Comparison of ENCODE assay signal across 32 cellular contexts in genomic region chr2:79103199-79103598, GRCh38. TPM values are rescaled to one million over a fixed set of nuclear protein-coding genes. Genes with fewer than 3 reads are reported as not detected.
"Had no signal": no experiment of that assay in that cellular context is flagged by ENCODE, and none has a peak within 500 bp of the region (broad histone marks: within the 10 kb centered on the region; RNA-seq: fewer than 3 reads in every experiment).

No MANE protein-coding gene starts in this region.

- DNase-seq: activated B cell treated with CpG ODN at 0.5 μM for 24 hours; activated CD4-positive, alpha-beta memory T cell treated with anti-CD3 and anti-CD28 coated beads for 36 hours; activated CD4-positive, alpha-beta T cell treated with anti-CD3 and anti-CD28 coated beads for 4 hours; activated CD4-positive, alpha-beta T cell treated with anti-CD3 and anti-CD28 coated beads, Interleukin-2, amount 10 ng/mL, durations not matched to agents 24 days and 14 days; activated CD4-positive, alpha-beta T cell treated with anti-CD3 and anti-CD28 coated beads, Interleukin-2, amount 50 U/mL, for 1 hour; activated CD4-positive, alpha-beta T cell treated with anti-CD3 and anti-CD28 coated beads, Interleukin-2, amount 50 U/mL, for 4 hours; activated CD4-positive, CD25-positive, alpha-beta regulatory T cell treated with anti-CD3 and anti-CD28 coated beads, Interleukin-2, amount 50 U/mL, for 72 hours; activated CD8-positive, alpha-beta memory T cell treated with anti-CD3 and anti-CD28 coated beads, Interleukin-2, amount 50 U/mL, for 48 hours; activated CD8-positive, alpha-beta T cell treated with anti-CD3 and anti-CD28 coated beads for 36 hours; activated effector memory CD4-positive, alpha-beta T cell treated with Interleukin-2 at 50 U/mL for 16 hours; activated gamma-delta T cell; activated naive CD4-positive, alpha-beta T cell treated with anti-CD3 and anti-CD28 coated beads, Interleukin-2, amount 10 ng/mL, durations not matched to agents 7 days and 5 days; activated naive CD4-positive, alpha-beta T cell treated with Interleukin-2 at 50 U/mL for 16 hours; activated naive CD8-positive, alpha-beta T cell treated with anti-CD3 and anti-CD28 coated beads, Interleukin-2, amount 10 ng/mL, durations not matched to agents 7 days and 5 days; activated naive CD8-positive, alpha-beta T cell treated with anti-CD3 and anti-CD28 coated beads, Interleukin-2, amount 50 U/mL, for 24 hours; activated T-cell treated with anti-CD3 and anti-CD28 coated beads, Interleukin-2, amount 50 U/mL, for 24 hours; activated T-cell treated with anti-CD3 and anti-CD28 coated beads, Interleukin-2, amount 50 U/mL, for 48 hours; amygdala; anterior cingulate cortex; brain microvascular endothelial cell; central memory CD4-positive, alpha-beta T cell; T-helper 1 cell; T-helper 2 cell; T-helper 9 cell had no signal

- H3K27ac ChIP-seq: ascending aorta, brain microvascular endothelial cell, breast epithelium, VCaP had no signal

- H3K9me3 ChIP-seq: breast epithelium had no signal

- H3K4me3 ChIP-seq: ascending aorta, breast epithelium had no signal

- H3K4me1 ChIP-seq: ascending aorta, breast epithelium had no signal

- FAIRE-seq: TTC549 had no signal

- H3K27me3 ChIP-seq: ascending aorta, brain microvascular endothelial cell, breast epithelium had no signal

- ATAC-seq: activated CD8-positive, alpha-beta T cell treated with anti-CD3 and anti-CD28 coated beads for 36 hours; activated naive CD8-positive, alpha-beta T cell treated with anti-CD3 and anti-CD28 coated beads, Interleukin-2, amount 50 U/mL, for 24 hours had no signal

- H3K36me3 ChIP-seq: ascending aorta, brain microvascular endothelial cell, breast epithelium had no signal

RNA-seq across cellular contexts. Expression of gene REG1B, which starts 15.4 kb away (rescaled TPM):
- total RNA-seq: activated B cell treated with CpG ODN at 0.5 μM for 24 hours; activated CD4-positive, alpha-beta memory T cell treated with anti-CD3 and anti-CD28 coated beads for 36 hours; activated CD4-positive, alpha-beta T cell treated with anti-CD3 and anti-CD28 coated beads, Interleukin-2, amount 10 ng/mL, durations not matched to agents 24 days and 14 days; activated CD8-positive, alpha-beta memory T cell treated with anti-CD3 and anti-CD28 coated beads for 36 hours; activated CD8-positive, alpha-beta T cell treated with anti-CD3 and anti-CD28 coated beads for 36 hours; activated naive CD8-positive, alpha-beta T cell treated with anti-CD3 and anti-CD28 coated beads, Interleukin-2, amount 10 ng/mL, durations not matched to agents 7 days and 5 days; activated T-helper 2 cell treated with anti-CD3 and anti-CD28 coated beads, Interferon-gamma antibody, Interleukin-2, Interleukin-4, amounts not matched to agents 10 μg/mL and 5 μg/mL and 100 μg/mL, durations not matched to agents 14 hours and 24 hours and 36 hours; ascending aorta; breast epithelium; cardiac septum; cerebellum had no signal

RNA-seq across cellular contexts. Expression of gene REG1A, which starts 17.1 kb away (rescaled TPM):
- total RNA-seq: activated B cell treated with CpG ODN at 0.5 μM for 24 hours; activated CD4-positive, alpha-beta memory T cell treated with anti-CD3 and anti-CD28 coated beads for 36 hours; activated CD4-positive, alpha-beta T cell treated with anti-CD3 and anti-CD28 coated beads, Interleukin-2, amount 10 ng/mL, durations not matched to agents 24 days and 14 days; activated CD8-positive, alpha-beta memory T cell treated with anti-CD3 and anti-CD28 coated beads for 36 hours; activated CD8-positive, alpha-beta T cell treated with anti-CD3 and anti-CD28 coated beads for 36 hours; activated naive CD8-positive, alpha-beta T cell treated with anti-CD3 and anti-CD28 coated beads, Interleukin-2, amount 10 ng/mL, durations not matched to agents 7 days and 5 days; activated T-helper 2 cell treated with anti-CD3 and anti-CD28 coated beads, Interferon-gamma antibody, Interleukin-2, Interleukin-4, amounts not matched to agents 10 μg/mL and 5 μg/mL and 100 μg/mL, durations not matched to agents 14 hours and 24 hours and 36 hours; breast epithelium; cardiac septum had no signal

RNA-seq across cellular contexts. Expression of gene REG3A, which starts 56.4 kb away (rescaled TPM):
- total RNA-seq: activated B cell treated with CpG ODN at 0.5 μM for 24 hours; activated CD4-positive, alpha-beta memory T cell treated with anti-CD3 and anti-CD28 coated beads for 36 hours; activated CD4-positive, alpha-beta T cell treated with anti-CD3 and anti-CD28 coated beads, Interleukin-2, amount 10 ng/mL, durations not matched to agents 24 days and 14 days; activated CD8-positive, alpha-beta memory T cell treated with anti-CD3 and anti-CD28 coated beads for 36 hours; activated CD8-positive, alpha-beta T cell treated with anti-CD3 and anti-CD28 coated beads for 36 hours; activated naive CD8-positive, alpha-beta T cell treated with anti-CD3 and anti-CD28 coated beads, Interleukin-2, amount 10 ng/mL, durations not matched to agents 7 days and 5 days; activated T-helper 2 cell treated with anti-CD3 and anti-CD28 coated beads, Interferon-gamma antibody, Interleukin-2, Interleukin-4, amounts not matched to agents 10 μg/mL and 5 μg/mL and 100 μg/mL, durations not matched to agents 14 hours and 24 hours and 36 hours; ascending aorta; breast epithelium; cardiac septum had no signal
